30 cellular contexts compared by ENCODE assay signal in the genomic region with DNA sequence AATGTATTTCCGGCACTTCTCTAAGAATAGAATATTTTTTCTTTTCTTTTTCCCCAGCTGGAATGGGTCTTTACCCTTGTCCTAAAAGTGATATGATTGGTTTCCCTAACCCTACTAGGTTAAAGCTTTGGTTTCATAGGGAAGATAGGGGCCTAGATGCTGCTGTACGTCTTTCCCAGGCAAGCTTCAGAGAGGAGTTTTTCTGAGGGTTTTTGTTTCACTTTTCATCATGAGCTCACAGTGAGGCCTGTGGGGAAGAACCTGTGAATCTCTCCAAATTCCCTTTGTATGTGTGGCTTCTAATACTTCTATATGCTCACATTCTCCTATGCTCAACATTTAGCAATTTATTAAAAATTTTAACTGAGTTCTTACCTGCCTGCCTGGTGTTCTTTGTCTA.
"Had no signal": no experiment of that assay in that cellular context is flagged by ENCODE, and none has a peak within 500 bp of the region (broad histone marks: within the 10 kb centered on the region; RNA-seq: fewer than 3 reads in every experiment).

No MANE protein-coding gene starts in this region.

- H3K36me3 ChIP-seq: MG63, SJCRH30 had no signal

- H3K27me3 ChIP-seq: MG63, SJCRH30 had no signal

- DNase-seq: Kasumi-1, MG63, MV-4-11, NCI-H1092, NCI-H1105, NCI-H1417 treated with DMSO at 0.1 percent for 48 hours, NCI-H1436 treated with DMSO at 0.1 percent for 48 hours, NCI-H1694 treated with DMSO at 0.1 percent for 48 hours, NCI-H187 treated with DMSO at 0.1 percent for 48 hours, NCI-H2029, NCI-H2081, NCI-H2171 treated with DMSO at 0.1 percent for 48 hours, NCI-H2227 treated with DMSO at 0.1 percent for 48 hours, NCI-H345, NCI-H446, NCI-H524, NCI-H526, NCI-H69, NCI-H748 treated with DMSO at 0.1 percent for 48 hours, NCI-H82, PC-9, SHP77, SIG-M5, SJCRH30, T-cell, T-helper 17 cell had no signal

- H3K9me3 ChIP-seq: SJCRH30 had no signal

- H2AFZ ChIP-seq: PC-9 had no signal

- H3K4me1 ChIP-seq: SJCRH30 had no signal

- H3K4me2 ChIP-seq: PC-9 had no signal

- H3K27ac ChIP-seq: PC-9, RWPE1, SJCRH30, SK-N-MC had no signal

- H3K4me3 ChIP-seq: MG63, PC-9, SJCRH30, SK-N-MC had no signal

- ATAC-seq: Panc1, Right ventricle myocardium inferior, T-cell, T-helper 17 cell had no signal
